ENCODE assay signal across 28 cellular contexts in the genomic region with DNA sequence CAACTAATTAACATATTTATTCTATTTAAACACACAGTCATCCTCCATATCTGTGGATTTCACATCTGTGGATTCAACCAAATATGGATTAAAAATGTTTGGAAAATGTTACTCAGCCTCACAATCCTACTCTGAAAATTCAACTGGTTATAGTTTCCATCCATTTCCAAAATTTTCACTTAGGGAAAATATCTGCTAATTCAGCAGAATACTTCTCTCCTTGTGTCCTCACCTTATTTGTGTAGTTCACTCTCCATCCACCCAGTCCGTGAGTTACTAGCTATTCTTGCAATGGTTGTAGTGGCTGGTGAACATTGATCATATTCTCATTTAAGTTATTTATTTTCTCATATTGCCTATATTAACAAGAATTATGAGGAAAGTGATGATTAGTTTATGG.
"Had no signal": no experiment of that assay in that cellular context is flagged by ENCODE, and none has a peak within 500 bp of the region (broad histone marks: within the 10 kb centered on the region; RNA-seq: fewer than 3 reads in every experiment).

No MANE protein-coding gene starts in this region.

- FAIRE-seq: urothelium cell line had no signal

- H3K27ac Mint-ChIP-seq: stimulated activated effector memory CD8-positive, alpha-beta T cell treated with anti-CD3 and anti-CD28 coated beads, Interleukin-12 subunit alpha, Interleukin-12 subunit beta, amount 100 ng/mL, for 72 hours; stimulated activated memory B cell treated with anti-CD40 and anti-IgM and Interleukin-4, amounts not matched to agents 10 μg/mL and 1 μg/mL and 100 μg/mL, for 72 hours; stimulated activated naive B cell treated with anti-CD40 and anti-IgM and Interleukin-4, amounts not matched to agents 10 μg/mL and 1 μg/mL and 100 μg/mL, for 72 hours; stimulated activated naive CD8-positive, alpha-beta T cell treated with anti-CD3 and anti-CD28 coated beads, Interleukin-15, amount 100 ng/mL, for 72 hours; stimulated activated naive CD8-positive, alpha-beta T cell treated with anti-CD3 and anti-CD28 coated beads, Interleukin-15, Interleukin-2, amounts not matched to agents 100 ng/mL and 50 ng/mL, for 24 hours; type B pancreatic cell had no signal

- H3K27ac ChIP-seq: stomach, suprapubic skin, testis, thoracic aorta, thyroid gland, tibial artery, tibial nerve, transverse colon, upper lobe of right lung, uterus, vagina had no signal

- DNase-seq: stimulated activated CD4-positive, alpha-beta T cell treated with anti-CD3 and anti-CD28 coated beads, Interleukin-2, amount 100 ng/mL, for 48 hours; stimulated activated CD4-positive, alpha-beta T cell treated with anti-CD3 and anti-CD28 coated beads, Interleukin-4, amount 100 ng/mL, for 1 hour; stimulated activated CD4-positive, alpha-beta T cell treated with anti-CD3 and anti-CD28 coated beads, Interleukin-4, amount 100 ng/mL, for 24 hours; stimulated activated CD4-positive, alpha-beta T cell treated with anti-CD3 and anti-CD28 coated beads, Interleukin-4, amount 100 ng/mL, for 4 hours; stimulated activated CD8-positive, alpha-beta memory T cell treated with anti-CD3 and anti-CD28 coated beads, Interleukin-4, amount 100 ng/mL, for 48 hours; stimulated activated naive B cell treated with anti-CD40 and anti-IgM and Interleukin-4, amounts not matched to agents 10 μg/mL and 1 μg/mL and 100 μg/mL, for 72 hours; stimulated activated naive CD4-positive, alpha-beta T cell; stimulated activated naive CD4-positive, alpha-beta T cell treated with Interleukin-2 at 50 U/mL for 16 hours; stimulated activated naive CD8-positive, alpha-beta T cell treated with anti-CD3 and anti-CD28 coated beads, Interleukin-15, amount 100 ng/mL, for 72 hours; stimulated activated naive CD8-positive, alpha-beta T cell treated with anti-CD3 and anti-CD28 coated beads, Interleukin-15, Interleukin-2, amounts not matched to agents 100 U/mL and 50 U/mL, for 24 hours; stomach; substantia nigra; testis; thyroid gland; tibial artery; transverse colon; trophoblast cell; upper lobe of right lung; uterus had no signal

- ATAC-seq: stimulated activated effector memory CD8-positive, alpha-beta T cell treated with anti-CD3 and anti-CD28 coated beads, Interleukin-12 subunit alpha, Interleukin-12 subunit beta, amount 100 ng/mL, for 72 hours; stimulated activated memory B cell treated with anti-CD40 and anti-IgM and Interleukin-4, amounts not matched to agents 10 μg/mL and 1 μg/mL and 100 μg/mL, for 72 hours; stimulated activated naive B cell treated with anti-CD40 and anti-IgM and Interleukin-4, amounts not matched to agents 10 μg/mL and 1 μg/mL and 100 μg/mL, for 72 hours; stimulated activated naive CD8-positive, alpha-beta T cell treated with anti-CD3 and anti-CD28 coated beads, Interleukin-15, amount 100 ng/mL, for 72 hours; stimulated activated naive CD8-positive, alpha-beta T cell treated with anti-CD3 and anti-CD28 coated beads, Interleukin-15, Interleukin-2, amounts not matched to agents 100 U/mL and 50 U/mL, for 24 hours; upper lobe of right lung had no signal

- H3K36me3 ChIP-seq: stomach, suprapubic skin, thoracic aorta, thyroid gland, tibial artery, tibial nerve, transverse colon, upper lobe of right lung, uterus, vagina had no signal

- H3K9me3 ChIP-seq: stomach, suprapubic skin, testis, thoracic aorta, thyroid gland, tibial artery, tibial nerve, transverse colon, upper lobe of right lung, uterus, vagina had no signal

- H3K4me3 Mint-ChIP-seq: stimulated activated effector memory CD8-positive, alpha-beta T cell treated with anti-CD3 and anti-CD28 coated beads, Interleukin-12 subunit alpha, Interleukin-12 subunit beta, amount 100 ng/mL, for 72 hours; stimulated activated memory B cell treated with anti-CD40 and anti-IgM and Interleukin-4, amounts not matched to agents 10 μg/mL and 1 μg/mL and 100 μg/mL, for 72 hours; stimulated activated naive B cell treated with anti-CD40 and anti-IgM and Interleukin-4, amounts not matched to agents 10 μg/mL and 1 μg/mL and 100 μg/mL, for 72 hours; stimulated activated naive CD8-positive, alpha-beta T cell treated with anti-CD3 and anti-CD28 coated beads, Interleukin-15, amount 100 ng/mL, for 72 hours; stimulated activated naive CD8-positive, alpha-beta T cell treated with anti-CD3 and anti-CD28 coated beads, Interleukin-15, Interleukin-2, amounts not matched to agents 100 ng/mL and 50 ng/mL, for 24 hours; type B pancreatic cell had no signal

- H3K4me3 ChIP-seq: stomach, suprapubic skin, testis, thoracic aorta, thyroid gland, tibial artery, tibial nerve, transverse colon, upper lobe of right lung, uterus, vagina had no signal

- H3K4me1 Mint-ChIP-seq: stimulated activated effector memory CD8-positive, alpha-beta T cell treated with anti-CD3 and anti-CD28 coated beads, Interleukin-12 subunit alpha, Interleukin-12 subunit beta, amount 100 ng/mL, for 72 hours; stimulated activated memory B cell treated with anti-CD40 and anti-IgM and Interleukin-4, amounts not matched to agents 10 μg/mL and 1 μg/mL and 100 μg/mL, for 72 hours; stimulated activated naive B cell treated with anti-CD40 and anti-IgM and Interleukin-4, amounts not matched to agents 10 μg/mL and 1 μg/mL and 100 μg/mL, for 72 hours had no signal

- H3K9me3 Mint-ChIP-seq: stimulated activated effector memory CD8-positive, alpha-beta T cell treated with anti-CD3 and anti-CD28 coated beads, Interleukin-12 subunit alpha, Interleukin-12 subunit beta, amount 100 ng/mL, for 72 hours; stimulated activated memory B cell treated with anti-CD40 and anti-IgM and Interleukin-4, amounts not matched to agents 10 μg/mL and 1 μg/mL and 100 μg/mL, for 72 hours; stimulated activated naive B cell treated with anti-CD40 and anti-IgM and Interleukin-4, amounts not matched to agents 10 μg/mL and 1 μg/mL and 100 μg/mL, for 72 hours; stimulated activated naive CD8-positive, alpha-beta T cell treated with anti-CD3 and anti-CD28 coated beads, Interleukin-15, amount 100 ng/mL, for 72 hours; stimulated activated naive CD8-positive, alpha-beta T cell treated with anti-CD3 and anti-CD28 coated beads, Interleukin-15, Interleukin-2, amounts not matched to agents 100 ng/mL and 50 ng/mL, for 24 hours; type B pancreatic cell had no signal

- H3K27me3 ChIP-seq: testis, thyroid gland, upper lobe of right lung, uterus, vagina had no signal

- H3K36me3 Mint-ChIP-seq: stimulated activated effector memory CD8-positive, alpha-beta T cell treated with anti-CD3 and anti-CD28 coated beads, Interleukin-12 subunit alpha, Interleukin-12 subunit beta, amount 100 ng/mL, for 72 hours; stimulated activated memory B cell treated with anti-CD40 and anti-IgM and Interleukin-4, amounts not matched to agents 10 μg/mL and 1 μg/mL and 100 μg/mL, for 72 hours; stimulated activated naive B cell treated with anti-CD40 and anti-IgM and Interleukin-4, amounts not matched to agents 10 μg/mL and 1 μg/mL and 100 μg/mL, for 72 hours; type B pancreatic cell had no signal

- H3K4me1 ChIP-seq: stomach, suprapubic skin, testis, thyroid gland, tibial artery, tibial nerve, transverse colon, upper lobe of right lung, uterus, vagina had no signal
